1 cellular context compared by ENCODE assay signal in the genomic region with DNA sequence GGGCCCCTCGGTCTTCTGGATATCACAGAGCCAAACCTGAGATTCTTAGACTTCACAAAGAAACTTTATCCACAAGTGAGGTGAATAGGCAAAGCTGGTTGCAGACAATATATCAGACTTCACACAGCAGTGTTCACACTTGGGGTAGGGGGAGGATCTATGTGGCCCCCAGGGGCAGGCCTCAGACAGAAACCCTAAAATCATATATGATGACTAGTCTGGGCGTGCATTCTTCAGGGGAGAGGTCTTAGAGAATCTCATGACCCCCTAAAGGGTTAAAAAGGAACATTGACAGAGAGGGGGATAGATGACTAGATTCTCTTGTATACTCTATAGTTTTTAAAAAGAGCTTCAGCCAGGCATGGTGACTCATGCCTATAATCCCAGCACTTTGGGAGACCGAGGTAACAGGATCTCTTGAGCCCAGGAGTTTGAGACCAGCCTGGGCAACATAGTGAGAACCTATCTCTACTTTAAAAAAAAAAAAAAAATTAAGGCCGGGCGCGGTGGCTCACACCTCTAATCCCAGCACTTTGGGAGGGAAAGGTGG.
TF ChIP-seq lines count a peak whose summit lies in the region.

No MANE protein-coding gene starts in this region.

TF ChIP-seq in GM12891, 5 proteins besides CTCF, POLR2A, EP300 and RAD21:
- TF ChIP-seq PAX5 (IDR thresholded peaks at IDR 0.05; ENCODE audit: insufficient read depth, low read length, severe bottlenecking) = no peak
- TF ChIP-seq TAF1 (IDR thresholded peaks at IDR 0.05; ENCODE audit: low read depth, low read length) = no peak
- no peak for TF ChIP-seq SPI1 (IDR thresholded peaks at IDR 0.05; ENCODE audit: low read depth, low read length)
- no peak for TF ChIP-seq POU2F2 (IDR thresholded peaks at IDR 0.05; ENCODE audit: low read depth, low read length)
- no peak for TF ChIP-seq POLR2AphosphoS5 (IDR thresholded peaks at IDR 0.05; ENCODE audit: low read depth, low read length)
